1 cellular context compared by ENCODE assay signal in genomic region chr15:69224383-69224782, GRCh38.
A peak's percentile ranks its signal among the peaks of the same experiment; 100 is the strongest.
TF ChIP-seq lines count a peak whose summit lies in the region.

No MANE protein-coding gene starts in this region.

TF ChIP-seq in HepG2, 621 proteins besides CTCF, POLR2A, EP300 and RAD21 (continued from another document and continues in another):
- TF ChIP-seq ZNF710 (CRISPR knock-in tag; IDR thresholded peaks at IDR 0.05; ENCODE audit: borderline replicate concordance) (0 out of 2 replicates have a peak, but pooled peaks have one; percentile 55), MBD4 (IDR thresholded peaks at IDR 0.05; ENCODE audit: borderline replicate concordance, low read length) (no peak), ZNF251 (CRISPR knock-in tag; IDR thresholded peaks at IDR 0.05) (no peak), EED (CRISPR knock-in tag; IDR thresholded peaks at IDR 0.05) (no peak), NFATC3 (CRISPR knock-in tag; IDR thresholded peaks at IDR 0.05) (no peak), BRF2 (CRISPR knock-in tag; IDR thresholded peaks at IDR 0.05) (0 out of 2 replicates have a peak, but pooled peaks have one; percentile 32), ZNF792 (CRISPR knock-in tag; IDR thresholded peaks at IDR 0.05) (peak; percentile 39; the same call in 1 of the 2 replicates), SMARCC2 (IDR thresholded peaks at IDR 0.05) (no peak), NCOA2 (CRISPR knock-in tag; IDR thresholded peaks at IDR 0.05) (peak; percentile 82), PREB (CRISPR knock-in tag; IDR thresholded peaks at IDR 0.05) (no peak), ZSCAN30 (CRISPR knock-in tag; IDR thresholded peaks at IDR 0.05) (no peak), LBX2 (CRISPR knock-in tag; IDR thresholded peaks at IDR 0.05; ENCODE audit: borderline replicate concordance) (no peak), NR2F6 (IDR thresholded peaks at IDR 0.05) (no peak), NR2F6 (CRISPR knock-in tag; IDR thresholded peaks at IDR 0.05) (peak; percentile 68), AGO2 (optimal IDR thresholded peaks at IDR 0.05; ENCODE audit: low read depth, low read length) (no peak), IKZF4 (CRISPR knock-in tag; IDR thresholded peaks at IDR 0.05; ENCODE audit: borderline replicate concordance, low read depth, not compliant biosample characterization) (no peak), AKAP8 (CRISPR knock-in tag; IDR thresholded peaks at IDR 0.05) (no peak), HDAC2 (CRISPR knock-in tag; IDR thresholded peaks at IDR 0.05) (peak; percentile 93), RFX3 (CRISPR knock-in tag; IDR thresholded peaks at IDR 0.05) (no peak), MTF1 (CRISPR knock-in tag; IDR thresholded peaks at IDR 0.05) (no peak), GATAD2A (CRISPR knock-in tag; IDR thresholded peaks at IDR 0.05) (peak; percentile 89), ZNF564 (CRISPR knock-in tag; IDR thresholded peaks at IDR 0.05) (peak; percentile 36; the same call in 1 of the 2 replicates), ZNF788 (CRISPR knock-in tag; IDR thresholded peaks at IDR 0.05; ENCODE audit: borderline replicate concordance) (peak; percentile 91; the same call in 1 of the 2 replicates), HNF4A (CRISPR knock-in tag; IDR thresholded peaks at IDR 0.05) (peak; percentile 99), PHF8 (CRISPR knock-in tag; IDR thresholded peaks at IDR 0.05) (0 out of 2 replicates have a peak, but pooled peaks have one; percentile 18), RBFOX2 (IDR thresholded peaks at IDR 0.05; ENCODE audit: low read depth, low read length) (no peak), PRDM10 (CRISPR knock-in tag; IDR thresholded peaks at IDR 0.05; ENCODE audit: low read depth) (peak; percentile 66; the same call in 1 of the 2 replicates), ARID5B (CRISPR knock-in tag; IDR thresholded peaks at IDR 0.05) (peak; percentile 94), SUZ12 (IDR thresholded peaks at IDR 0.05; ENCODE audit: low read depth, low read length) (no peak), HES4 (CRISPR knock-in tag; IDR thresholded peaks at IDR 0.05; ENCODE audit: borderline replicate concordance) (no peak), ZC3H4 (CRISPR knock-in tag; IDR thresholded peaks at IDR 0.05; ENCODE audit: borderline replicate concordance) (no peak), CC2D1A (CRISPR knock-in tag; IDR thresholded peaks at IDR 0.05) (no peak), ZBTB39 (CRISPR knock-in tag; IDR thresholded peaks at IDR 0.05) (peak; percentile 91; the same call in 1 of the 2 replicates), ZNF446 (CRISPR knock-in tag; IDR thresholded peaks at IDR 0.05) (no peak), ZNF280B (CRISPR knock-in tag; IDR thresholded peaks at IDR 0.05; ENCODE audit: borderline replicate concordance) (no peak), ZBTB14 (CRISPR knock-in tag; IDR thresholded peaks at IDR 0.05) (no peak), ARNTL (CRISPR knock-in tag; IDR thresholded peaks at IDR 0.05) (peak; percentile 68; the same call in 1 of the 2 replicates), ZNF841 (CRISPR knock-in tag; IDR thresholded peaks at IDR 0.05; ENCODE audit: borderline replicate concordance) (no peak), ZNF510 (CRISPR knock-in tag; IDR thresholded peaks at IDR 0.05; ENCODE audit: low read depth) (no peak), HOXA3 (CRISPR knock-in tag; IDR thresholded peaks at IDR 0.05) (peak; percentile 86; the same call in 1 of the 2 replicates)
